9 cellular contexts compared by ENCODE assay signal in genomic region chr7:7257899-7258692, GRCh38.
A peak's percentile ranks its signal among the peaks of the same experiment; 100 is the strongest.
DNase-seq lines count a peak whose midpoint lies in the region; ATAC-seq and TF ChIP-seq lines count a peak whose summit lies in the region.
"Had no signal": no experiment of that assay in that cellular context is flagged by ENCODE, and none has a peak within 500 bp of the region (broad histone marks: within the 10 kb centered on the region; RNA-seq: fewer than 3 reads in every experiment).

No MANE protein-coding gene starts in this region.

- no peak overlapping the region for H2AFZ ChIP-seq in MM.1S (ENCODE audit: low read length)

- peak overlapping the region; percentile 42; the same call in 1 of the 2 replicates for H3K4me3 ChIP-seq in MM.1S (ENCODE audit: low read length)
- no peak overlapping the region for H3K4me3 ChIP-seq in kidney epithelial cell (ENCODE audit: low read depth, low read length)
- H3K4me3 ChIP-seq in dorsolateral prefrontal cortex = peak overlapping the region in 1 of 59 donors; percentile 39
- no peak overlapping the region for H3K4me3 ChIP-seq in prostate gland

- H3K4me1 ChIP-seq in MM.1S (ENCODE audit: low read length) (peaks cover 19% of the 10 kb centered on the region), prostate gland (replicated peaks) (no peaks in the 10 kb centered on the region)

- H3K9me3 ChIP-seq in MM.1S (replicated peaks; ENCODE audit: insufficient read depth, low read length) (no peaks in the 10 kb centered on the region), prostate gland (no peaks in the 10 kb centered on the region)

- H3K27me3 ChIP-seq in MM.1S (replicated peaks; ENCODE audit: insufficient read depth, low read length) = no peaks in the 10 kb centered on the region
- H3K27me3 ChIP-seq in kidney epithelial cell (ENCODE audit: control insufficient read depth, insufficient read depth, low read length) = no peaks in the 10 kb centered on the region
- no peaks in the 10 kb centered on the region for H3K27me3 ChIP-seq in dorsolateral prefrontal cortex
- no peaks in the 10 kb centered on the region for H3K27me3 ChIP-seq in prostate gland (replicated peaks; ENCODE audit: insufficient read depth)
- H3K27me3 ChIP-seq: heart left ventricle had no signal

- peaks cover 12% of the 10 kb centered on the region for H3F3A ChIP-seq in MM.1S (ENCODE audit: insufficient read depth, low read length)

- intact Hi-C loops in dorsolateral prefrontal cortex (cut with DNase I) = no loop called here
- intact Hi-C loops in prostate gland (cut with DNase I) = no loop called here

- H3K27ac ChIP-seq in MM.1S (ENCODE audit: low read length) (peak overlapping the region; percentile 61; the same call in 1 of the 2 replicates), dorsolateral prefrontal cortex (peak overlapping the region in 19 of 59 donors; percentile 1 to 57 (median 20)), prostate gland (no peak overlapping the region)

- TF ChIP-seq CTCF in MM.1S (IDR thresholded peaks at IDR 0.05; ENCODE audit: low read length) = no peak
- no peak for TF ChIP-seq CTCF in kidney epithelial cell (IDR thresholded peaks at IDR 0.05; ENCODE audit: insufficient read depth, low read length, poor library complexity, severe bottlenecking)
- no peak for TF ChIP-seq CTCF in dorsolateral prefrontal cortex (IDR thresholded peaks at IDR 0.05 in 54 of 56, conservative IDR thresholded peaks at IDR 0.05 in 2 of 56; ENCODE audit: low read depth in 1 of 56, partially characterized antibody in 56 of 56)
- TF ChIP-seq CTCF in prostate gland (IDR thresholded peaks at IDR 0.05) = no peak

- no peak for TF ChIP-seq POLR2A in prostate gland (IDR thresholded peaks at IDR 0.05)

- H3K36me3 ChIP-seq in MM.1S (replicated peaks; ENCODE audit: insufficient read depth, low read length) (no peaks in the 10 kb centered on the region), kidney epithelial cell (ENCODE audit: control insufficient read depth, insufficient read depth, low read length) (no peaks in the 10 kb centered on the region), prostate gland (no peaks in the 10 kb centered on the region)

- H4K20me1 ChIP-seq in MM.1S (ENCODE audit: insufficient read depth, low read length) = no peaks in the 10 kb centered on the region

- peak; percentile 57 for DNase-seq in MM.1S
- DNase-seq in kidney epithelial cell (ENCODE audit: low read depth) = peak; percentile 51
- DNase-seq in amniotic stem cell (lab: John Stamatoyannopoulos, UW) = no peak
- DNase-seq in dorsolateral prefrontal cortex = no peak
- no peak for DNase-seq in prostate gland (ENCODE audit: low spot score)
- no peak for DNase-seq in activated effector memory CD4-positive, alpha-beta T cell treated with Interleukin-2 at 50 U/mL for 16 hours
- DNase-seq: heart left ventricle had no signal

- peak overlapping the region; percentile 16; the same call in 1 of the 2 replicates for H3K9ac ChIP-seq in MM.1S (ENCODE audit: low read length)

- ATAC-seq in GM18519 (IDR thresholded peaks at IDR 0.05; ENCODE audit: low FRiP score, unreplicated experiment) (peak; percentile 89), GM21786 (IDR thresholded peaks at IDR 0.05; ENCODE audit: unreplicated experiment) (peak; percentile 89)

- H3K9me2 ChIP-seq in MM.1S (replicated peaks; ENCODE audit: insufficient read depth, low read length) = no peaks in the 10 kb centered on the region

- 81% methylated on average over 7 of the region's 7 CpGs for WGBS in prostate gland

- peak overlapping the region; percentile 78 for H3K4me2 ChIP-seq in MM.1S (ENCODE audit: low read depth, low read length)

- H3K79me2 ChIP-seq in MM.1S (ENCODE audit: low read length) = no peaks in the 10 kb centered on the region

Comparison
In these comparisons a context has a peak if more than half of its experiments do, and no peak if none do; other contexts are left out.
1. DNase-seq: peak in MM.1S (single experiment) and kidney epithelial cell (single experiment); none in amniotic stem cell (single experiment), dorsolateral prefrontal cortex (0 of 10), prostate gland (single experiment) and activated effector memory CD4-positive, alpha-beta T cell treated with Interleukin-2 at 50 U/mL for 16 hours (single experiment).